ENCODE assay signal across 8 cellular contexts in genomic region chr12:49567611-49568441, GRCh38. TPM values are rescaled to one million over a fixed set of nuclear protein-coding genes. Genes with fewer than 3 reads are reported as not detected.
DNase-seq lines count a peak whose midpoint lies in the region; ATAC-seq, FAIRE-seq and TF ChIP-seq lines count a peak whose summit lies in the region.

MCRS1 (minus strand) TSS chr12:49568142; CDS start chr12:49566731, 1,411 bp downstream.

- H3K36me3 Mint-ChIP-seq in activated CD8-positive, alpha-beta memory T cell treated with anti-CD3 and anti-CD28 coated beads, Interleukin-2, amount 10 ng/mL, durations not matched to agents 7 days and 5 days = peaks cover 9% of the 10 kb centered on the region
- H3K36me3 Mint-ChIP-seq in endodermal cell (ENCODE audit: low read depth) = peaks cover 39% of the 10 kb centered on the region

- H3K9ac ChIP-seq in endodermal cell (ENCODE audit: extremely low read depth, low read length, poor library complexity, severe bottlenecking) = peak within 1 kb of the TSS; percentile 84

- H3K36me3 ChIP-seq in endodermal cell (ENCODE audit: control insufficient read depth, insufficient read depth, low read length) = peaks cover 38% of the 10 kb centered on the region

- peak within 1 kb of the TSS; percentile 96 for H3K27ac Mint-ChIP-seq in activated CD8-positive, alpha-beta memory T cell treated with anti-CD3 and anti-CD28 coated beads, Interleukin-2, amount 10 ng/mL, durations not matched to agents 7 days and 5 days
- peak within 1 kb of the TSS; percentile 99 for H3K27ac Mint-ChIP-seq in endodermal cell

- no peaks in the 10 kb centered on the region for H3K27me3 ChIP-seq in endodermal cell (ENCODE audit: control insufficient read depth, insufficient read depth, low read length, poor library complexity, severe bottlenecking)

- peaks cover 57% of the 10 kb centered on the region for H3K4me1 Mint-ChIP-seq in activated CD8-positive, alpha-beta memory T cell treated with anti-CD3 and anti-CD28 coated beads, Interleukin-2, amount 10 ng/mL, durations not matched to agents 7 days and 5 days
- peaks cover 12% of the 10 kb centered on the region for H3K4me1 Mint-ChIP-seq in endodermal cell

- peak within 1 kb of the TSS; percentile 88 for H3K4me3 Mint-ChIP-seq in activated CD8-positive, alpha-beta memory T cell treated with anti-CD3 and anti-CD28 coated beads, Interleukin-2, amount 10 ng/mL, durations not matched to agents 7 days and 5 days
- peak within 1 kb of the TSS; percentile 90 for H3K4me3 Mint-ChIP-seq in endodermal cell

- CTCF ChIA-PET in activated CD8-positive, alpha-beta memory T cell treated with anti-CD3 and anti-CD28 coated beads, Interleukin-2, amount 10 ng/mL, durations not matched to agents 7 days and 5 days (lab: Charles Lee) = interaction anchor here (0.7 to 8.2 kb wide), 9 partner anchors 9 to 504 kb away, joined by 3 to 56 read pairs (median 4); partner anchors contain the start of genes DNAJC22, FAM186B and TMBIM6

- peak; percentile 85 for DNase-seq in CMK (ENCODE audit: low read depth)
- peak; percentile 94 for DNase-seq in GM20000 (ENCODE audit: low spot score)
- peak; percentile 98 for DNase-seq in HTR-8/SVneo (ENCODE audit: insufficient read length, low spot score)
- peak; percentile 87 for DNase-seq in NOMO-1 treated with dmso at 0.1 percent for 144 hours (lab: John Stamatoyannopoulos, UW; ENCODE audit: unreplicated experiment)
- DNase-seq in activated CD8-positive, alpha-beta memory T cell treated with anti-CD3 and anti-CD28 coated beads, Interleukin-2, amount 10 ng/mL, durations not matched to agents 7 days and 5 days = peak; percentile 93
- peak; percentile 97 for DNase-seq in endodermal cell
- DNase-seq in mesenteric fat pad (ENCODE audit: low spot score) = peak; percentile 94
- DNase-seq in stimulated activated CD8-positive, alpha-beta memory T cell treated with anti-CD3 and anti-CD28 coated beads, Interleukin-15, amount 100 ng/mL, for 24 hours (ENCODE audit: low read depth) = peak; percentile 75

- peak within 1 kb of the TSS; percentile 93 for H3K4me3 ChIP-seq in endodermal cell (ENCODE audit: low read length)

- peak; percentile 72 for FAIRE-seq in HTR-8/SVneo (lab: Jason Lieb, UNC)

- 0% methylated on average over 20 to 54 of the region's 54 CpGs for WGBS in endodermal cell (ENCODE audit: insufficient coverage in 1 of 2, insufficient read length in 1 of 2), 2 experiments

- peaks cover 4% of the 10 kb centered on the region for H3K4me1 ChIP-seq in endodermal cell (ENCODE audit: control insufficient read depth, insufficient read depth, low read length)

- H3K27me3 Mint-ChIP-seq in activated CD8-positive, alpha-beta memory T cell treated with anti-CD3 and anti-CD28 coated beads, Interleukin-2, amount 10 ng/mL, durations not matched to agents 7 days and 5 days = no peaks in the 10 kb centered on the region
- H3K27me3 Mint-ChIP-seq in endodermal cell (ENCODE audit: insufficient read depth) = no peaks in the 10 kb centered on the region

- H3K9me3 Mint-ChIP-seq in activated CD8-positive, alpha-beta memory T cell treated with anti-CD3 and anti-CD28 coated beads, Interleukin-2, amount 10 ng/mL, durations not matched to agents 7 days and 5 days (ENCODE audit: low read depth) = no peaks in the 10 kb centered on the region
- H3K9me3 Mint-ChIP-seq in endodermal cell = peaks cover 11% of the 10 kb centered on the region

- ATAC-seq in activated CD8-positive, alpha-beta memory T cell treated with anti-CD3 and anti-CD28 coated beads, Interleukin-2, amount 10 ng/mL, durations not matched to agents 7 days and 5 days = peak; percentile 81

- TF ChIP-seq CTCF in GM20000 (IDR thresholded peaks at IDR 0.05; ENCODE audit: extremely low read depth, missing control alignments) = no peak
- TF ChIP-seq CTCF in endodermal cell (conservative IDR thresholded peaks at IDR 0.05) = no peak

- H3K27ac ChIP-seq in endodermal cell (ENCODE audit: low read depth, low read length) = peak within 1 kb of the TSS; percentile 50

- H3K9me3 ChIP-seq in endodermal cell (ENCODE audit: control insufficient read depth, low read length) = peaks cover 19% of the 10 kb centered on the region

RNA-seq across cellular contexts. Expression of gene MCRS1, which starts in this region (rescaled TPM):
- 10 to 100 TPM; 70.1 to 72.1 TPM for total RNA-seq in activated CD8-positive, alpha-beta memory T cell treated with anti-CD3 and anti-CD28 coated beads, Interleukin-2, amount 10 ng/mL, durations not matched to agents 7 days and 5 days
- total RNA-seq in endodermal cell (10 to 100 TPM; 97.5 to 98.9 TPM), mesenteric fat pad (35.1 TPM)
- polyA plus RNA-seq in endodermal cell (2013, experiment 1 of 2) = 65.0 TPM
- polyA plus RNA-seq in endodermal cell (2013, experiment 2 of 2) = 59.2 TPM

Comparison
In these comparisons a context has a peak if more than half of its experiments do, and no peak if none do; other contexts are left out.
1. Peak in every context shown above with its lines: DNase-seq, ATAC-seq, H3K4me3 ChIP-seq and H3K27ac ChIP-seq.